8 cellular contexts compared by ENCODE assay signal in the genomic region with DNA sequence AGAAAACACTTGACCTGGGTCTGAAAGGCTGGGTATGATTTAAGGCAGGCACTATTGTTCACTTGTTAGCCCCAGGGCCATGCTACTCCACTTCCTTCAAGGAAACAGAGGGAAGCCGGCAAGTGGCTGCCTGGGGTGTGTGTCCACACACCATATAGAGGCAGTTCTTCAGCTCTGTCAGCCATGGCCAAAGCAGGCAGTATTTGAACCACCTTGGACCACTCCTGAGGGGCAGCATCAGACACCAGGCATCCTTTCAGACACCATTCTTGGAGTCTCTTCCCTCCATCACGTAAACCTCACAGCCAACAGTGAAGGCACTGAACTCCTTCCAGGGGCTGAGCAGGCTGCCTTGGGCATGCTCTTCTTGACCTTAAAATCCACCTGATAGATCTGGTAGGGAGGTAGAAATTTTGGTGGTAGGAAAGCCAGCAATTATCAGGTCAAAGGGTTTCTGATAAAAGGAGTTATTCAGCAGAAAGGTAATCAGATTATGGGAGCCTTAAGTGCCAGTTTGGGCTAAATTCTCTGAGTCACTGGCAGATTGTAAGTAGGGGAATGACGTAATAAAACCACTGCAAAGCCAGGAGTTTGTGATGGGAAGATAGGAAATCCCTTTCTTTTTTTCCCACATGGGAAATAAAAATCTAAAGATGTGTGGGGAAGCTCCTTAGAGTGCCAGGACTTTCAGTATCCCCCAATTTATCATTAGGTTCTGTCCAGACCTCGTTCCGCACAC. TPM values are rescaled to one million over a fixed set of nuclear protein-coding genes. Genes with fewer than 3 reads are reported as not detected.
DNase-seq lines count a peak whose midpoint lies in the region; ATAC-seq and TF ChIP-seq lines count a peak whose summit lies in the region.

No MANE protein-coding gene starts in this region.

- H3K4me1 Mint-ChIP-seq in activated T-cell treated with anti-CD3 and anti-CD28 coated beads, Interleukin-2, amount 50 U/mL, for 4 hours (ENCODE audit: low read depth): peaks cover 92% of the 10 kb centered on the region
- H3K4me1 Mint-ChIP-seq in activated naive CD8-positive, alpha-beta T cell treated with anti-CD3 and anti-CD28 coated beads, Interleukin-2, amount 10 ng/mL, durations not matched to agents 7 days and 5 days: peaks cover 86% of the 10 kb centered on the region

- peak overlapping the region; percentile 40 to 56 for H3K27ac ChIP-seq in tibial artery

- H3K27ac Mint-ChIP-seq in activated naive CD8-positive, alpha-beta T cell treated with anti-CD3 and anti-CD28 coated beads, Interleukin-2, amount 10 ng/mL, durations not matched to agents 7 days and 5 days: peak overlapping the region; percentile 70

- ATAC-seq in activated T-cell treated with anti-CD3 and anti-CD28 coated beads, Interleukin-2, amount 50 U/mL, for 4 hours: no peak
- no peak for ATAC-seq in activated naive CD8-positive, alpha-beta T cell treated with anti-CD3 and anti-CD28 coated beads, Interleukin-2, amount 10 ng/mL, durations not matched to agents 7 days and 5 days (ENCODE audit: low read depth)
- ATAC-seq in GM21515 (IDR thresholded peaks at IDR 0.05; ENCODE audit: unreplicated experiment): no peak

- no peaks in the 10 kb centered on the region for H3K27me3 ChIP-seq in tibial artery

- H3K27me3 Mint-ChIP-seq in activated T-cell treated with anti-CD3 and anti-CD28 coated beads, Interleukin-2, amount 50 U/mL, for 4 hours (ENCODE audit: low read depth): no peaks in the 10 kb centered on the region
- H3K27me3 Mint-ChIP-seq in activated naive CD8-positive, alpha-beta T cell treated with anti-CD3 and anti-CD28 coated beads, Interleukin-2, amount 10 ng/mL, durations not matched to agents 7 days and 5 days: no peaks in the 10 kb centered on the region

- peaks cover 8 to 24% (median 13%) of the 10 kb centered on the region in 3 donors for H3K36me3 ChIP-seq in tibial artery

- H3K4me1 ChIP-seq in tibial artery: peaks cover 0 to 100% (median 44%) of the 10 kb centered on the region in 4 donors

- POLR2A ChIA-PET in activated naive CD8-positive, alpha-beta T cell treated with anti-CD3 and anti-CD28 coated beads, Interleukin-2, amount 10 ng/mL, durations not matched to agents 7 days and 5 days (lab: Charles Lee): interaction anchor here (0.8 to 1.2 kb wide), 2 partner anchors 20 to 32 kb away, joined by 3 to 4 read pairs; a partner anchor contains a TSS

- H3K36me3 Mint-ChIP-seq in activated T-cell treated with anti-CD3 and anti-CD28 coated beads, Interleukin-2, amount 50 U/mL, for 4 hours (ENCODE audit: insufficient read depth): peaks cover 52% of the 10 kb centered on the region
- peaks cover 34% of the 10 kb centered on the region for H3K36me3 Mint-ChIP-seq in activated naive CD8-positive, alpha-beta T cell treated with anti-CD3 and anti-CD28 coated beads, Interleukin-2, amount 10 ng/mL, durations not matched to agents 7 days and 5 days

- no peak for DNase-seq in activated T-cell treated with anti-CD3 and anti-CD28 coated beads, Interleukin-2, amount 50 U/mL, for 4 hours
- DNase-seq in activated T-cell treated with anti-CD3 and anti-CD28 coated beads for 4 hours (no peak), kidney tubule cell (ENCODE audit: low spot score) (peak; percentile 45), tibial artery (no peak), SIG-M5 (lab: John Stamatoyannopoulos, UW) (no peak), GF-D8 (lab: John Stamatoyannopoulos, UW) (no peak)
- DNase-seq in activated naive CD8-positive, alpha-beta T cell treated with anti-CD3 and anti-CD28 coated beads, Interleukin-2, amount 10 ng/mL, durations not matched to agents 7 days and 5 days: no peak

- TF ChIP-seq CTCF in tibial artery (IDR thresholded peaks at IDR 0.05): no peak

- peak overlapping the region; percentile 38 for H3K4me3 Mint-ChIP-seq in activated T-cell treated with anti-CD3 and anti-CD28 coated beads, Interleukin-2, amount 50 U/mL, for 4 hours
- peak overlapping the region; percentile 54 for H3K4me3 Mint-ChIP-seq in activated naive CD8-positive, alpha-beta T cell treated with anti-CD3 and anti-CD28 coated beads, Interleukin-2, amount 10 ng/mL, durations not matched to agents 7 days and 5 days

- no peak overlapping the region for H3K4me3 ChIP-seq in tibial artery

- intact Hi-C loops in tibial artery (cut with DNase I; ENCODE audit: low total_unique reads): no loop called here

- H3K9me3 Mint-ChIP-seq in activated T-cell treated with anti-CD3 and anti-CD28 coated beads, Interleukin-2, amount 50 U/mL, for 4 hours: no peaks in the 10 kb centered on the region
- H3K9me3 Mint-ChIP-seq in activated naive CD8-positive, alpha-beta T cell treated with anti-CD3 and anti-CD28 coated beads, Interleukin-2, amount 10 ng/mL, durations not matched to agents 7 days and 5 days: no peaks in the 10 kb centered on the region

- no peaks in the 10 kb centered on the region for H3K9me3 ChIP-seq in tibial artery

RNA-seq across cellular contexts. Expression of a gene that starts 20.2 kb away (rescaled TPM):
- 100 to 1,000 TPM; 104 to 114 (median 111) TPM for total RNA-seq in activated T-cell treated with anti-CD3 and anti-CD28 coated beads, Interleukin-2, amount 50 U/mL, for 4 hours
- total RNA-seq in activated naive CD8-positive, alpha-beta T cell treated with anti-CD3 and anti-CD28 coated beads, Interleukin-2, amount 10 ng/mL, durations not matched to agents 7 days and 5 days: 10 to 100 TPM; 86.9 to 92.2 TPM
